Comparison of ENCODE assay signal across 9 cellular contexts in genomic region chr14:103597623-103598372, GRCh38. TPM values are rescaled to one million over a fixed set of nuclear protein-coding genes. Genes with fewer than 3 reads are reported as not detected.
DNase-seq lines count a peak whose midpoint lies in the region; ATAC-seq and TF ChIP-seq lines count a peak whose summit lies in the region.
"Had no signal": no experiment of that assay in that cellular context is flagged by ENCODE, and none has a peak within 500 bp of the region (broad histone marks: within the 10 kb centered on the region; RNA-seq: fewer than 3 reads in every experiment).

No MANE protein-coding gene starts in this region.

- intact Hi-C loops in thyroid gland (cut with DNase I): no loop called here

- H3K27ac ChIP-seq in brain microvascular endothelial cell: no peak overlapping the region
- H3K27ac ChIP-seq in lung (ENCODE audit: low read depth in 1 of 2, low read length in 1 of 2): no peak overlapping the region
- H3K27ac ChIP-seq in thyroid gland: no peak overlapping the region

- no peaks in the 10 kb centered on the region for H3K36me3 ChIP-seq in brain microvascular endothelial cell (replicated peaks)
- H3K36me3 ChIP-seq in lung (ENCODE audit: control insufficient read depth in 2 of 2, insufficient read depth in 2 of 2, low read length in 2 of 2): no peaks in the 10 kb centered on the region
- no peaks in the 10 kb centered on the region for H3K36me3 ChIP-seq in thyroid gland

- H3K4me1 ChIP-seq in lung (ENCODE audit: control insufficient read depth in 2 of 2, insufficient read depth in 2 of 2, low read length in 2 of 2) (peaks cover 0 to 4% of the 10 kb centered on the region in 2 donors), thyroid gland (peaks cover 0 to 4% of the 10 kb centered on the region in 2 donors)

- peak; percentile 55 for DNase-seq in Caki2 (ENCODE audit: low read depth)
- peak; percentile 62 for DNase-seq in MV-4-11 (lab: John Stamatoyannopoulos, UW)
- DNase-seq in brain microvascular endothelial cell: peak; percentile 89
- no peak for DNase-seq in lung (ENCODE audit: low spot score)
- DNase-seq in effector CD8-positive, alpha-beta T cell (lab: John Stamatoyannopoulos, UW): no peak
- DNase-seq in thyroid gland: no peak
- no peak for DNase-seq in medulla oblongata (ENCODE audit: extremely low spot score)
- no peak for DNase-seq in stimulated activated CD4-positive, alpha-beta T cell treated with anti-CD3 and anti-CD28 coated beads, Interleukin-4, amount 100 ng/mL, for 1 hour
- DNase-seq: T-helper 1 cell had no signal

- TF ChIP-seq POLR2A in thyroid gland (IDR thresholded peaks at IDR 0.05): no peak

- peak; percentile 34 for ATAC-seq in lung (ENCODE audit: insufficient read depth, low FRiP score)

- H3K9me3 ChIP-seq in lung (ENCODE audit: control insufficient read depth in 2 of 2, insufficient read depth in 1 of 2, low read length in 1 of 2): no peaks in the 10 kb centered on the region
- no peaks in the 10 kb centered on the region for H3K9me3 ChIP-seq in thyroid gland

- 94% methylated on average over 10 of the region's 10 CpGs for WGBS in lung, 2 donors
- 91 to 92% methylated on average over 10 of the region's 10 CpGs for WGBS in thyroid gland, 2 donors

- no peak for TF ChIP-seq CTCF in brain microvascular endothelial cell (IDR thresholded peaks at IDR 0.05; ENCODE audit: low read depth, low read length, missing control alignments)
- TF ChIP-seq CTCF in lung (IDR thresholded peaks at IDR 0.05; ENCODE audit: control extremely low read depth, extremely low read depth): no peak
- no peak for TF ChIP-seq CTCF in thyroid gland (IDR thresholded peaks at IDR 0.05)

- in situ Hi-C loops in Caki2 (cut with HindIII; ENCODE audit: low pct_unique_long_range_greater_than_20kb, low sequenced_read_pairs) (no loop called here), brain microvascular endothelial cell (cut with HindIII; ENCODE audit: low pct_ligation_motif_present, low sequenced_read_pairs) (no loop called here)

- no peak overlapping the region for H3K4me3 ChIP-seq in brain microvascular endothelial cell (ENCODE audit: low read depth, low read length)
- no peak overlapping the region for H3K4me3 ChIP-seq in lung
- no peak overlapping the region for H3K4me3 ChIP-seq in thyroid gland (replicated peaks in 1 of 3)

- H3K27me3 ChIP-seq in brain microvascular endothelial cell (replicated peaks) (no peaks in the 10 kb centered on the region), lung (ENCODE audit: control insufficient read depth, insufficient read depth) (no peaks in the 10 kb centered on the region), thyroid gland (no peaks in the 10 kb centered on the region)

RNA-seq across cellular contexts. Expression of gene KLC1, which starts 31.2 kb away (rescaled TPM):
- total RNA-seq in Caki2 (2014; rRNA removed; shearing (Covaris generic); ENCODE audit: low replicate concordance): 55.8 and 80.3 TPM in 2 replicates
- total RNA-seq in lung (100 to 1,000 TPM; 181 to 225 TPM), thyroid gland (100 to 1,000 TPM; 236 to 340 (median 281) TPM)
- polyA plus RNA-seq in lung: 10 to 100 TPM; 93.3 to 97.2 TPM

RNA-seq across cellular contexts. Expression of gene COA8, which starts 35.0 kb away (rescaled TPM):
- total RNA-seq in Caki2 (2014; rRNA removed; shearing (Covaris generic); ENCODE audit: low replicate concordance): 42.8 and 55.6 TPM in 2 replicates
- total RNA-seq in lung: 10 to 100 TPM; 39.4 to 39.6 TPM
- 10 to 100 TPM; 30.6 to 59.8 TPM for polyA plus RNA-seq in lung
- 10 to 100 TPM; 25.9 to 50.4 (median 33.6) TPM for total RNA-seq in thyroid gland

RNA-seq across cellular contexts. Expression of gene BAG5, which starts 35.3 kb away (rescaled TPM):
- 2.6 and 4.4 TPM in 2 replicates for total RNA-seq in Caki2 (2014; rRNA removed; shearing (Covaris generic); ENCODE audit: low replicate concordance)
- total RNA-seq in lung (10 to 100 TPM; 24.8 to 26.0 TPM), thyroid gland (10 to 100 TPM; 39.4 to 77.5 (median 44.4) TPM)
- 10 to 100 TPM in 1 of 2 donors, 1 to 10 TPM in 1; 8.7 to 12.3 TPM for polyA plus RNA-seq in lung

Comparison
In these comparisons a context has a peak if more than half of its experiments do, and no peak if none do; other contexts are left out.
1. DNase-seq: peak in Caki2 (single experiment), MV-4-11 (single experiment) and brain microvascular endothelial cell (single experiment); none in lung (single experiment), effector CD8-positive, alpha-beta T cell (single experiment), thyroid gland (0 of 2), medulla oblongata (single experiment) and stimulated activated CD4-positive, alpha-beta T cell treated with anti-CD3 and anti-CD28 coated beads, Interleukin-4, amount 100 ng/mL, for 1 hour (single experiment).